In the genomic region with DNA sequence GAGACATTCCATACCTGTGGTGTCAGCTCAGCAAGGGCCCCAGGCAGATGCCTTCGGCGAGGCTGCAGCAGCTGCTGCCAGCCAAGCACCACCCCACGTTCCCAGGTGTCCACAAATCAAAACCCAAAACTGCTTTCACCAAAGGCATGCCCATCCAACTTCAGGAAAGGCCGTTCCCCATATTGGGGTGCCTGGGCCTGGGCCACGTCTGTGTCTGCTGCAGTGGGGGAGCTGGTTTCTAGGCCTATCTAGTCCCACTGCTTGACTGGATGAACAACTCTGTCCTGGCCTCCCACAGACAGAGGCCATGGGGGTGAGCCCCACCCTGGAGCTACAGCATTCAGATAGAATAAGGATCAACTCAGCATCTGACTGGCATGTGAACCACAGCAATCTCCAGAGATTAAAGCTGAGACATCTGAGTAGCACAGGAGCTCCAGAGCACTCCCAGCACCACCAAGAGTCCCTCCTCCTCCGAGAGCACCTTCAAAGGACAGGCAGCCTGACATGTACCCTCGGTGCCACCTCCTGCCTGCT, we compare ENCODE assay signal across 17 cellular contexts.
DNase-seq lines count a peak whose midpoint lies in the region; FAIRE-seq and TF ChIP-seq lines count a peak whose summit lies in the region.
"Had no signal": no experiment of that assay in that cellular context is flagged by ENCODE, and none has a peak within 500 bp of the region (broad histone marks: within the 10 kb centered on the region; RNA-seq: fewer than 3 reads in every experiment).

No MANE protein-coding gene starts in this region.

- no peaks in the 10 kb centered on the region for H3K4me1 ChIP-seq in effector memory CD4-positive, alpha-beta T cell (ENCODE audit: control insufficient read depth, insufficient read depth, low read length, poor library complexity, severe bottlenecking)
- H3K4me1 ChIP-seq: BE2C had no signal

- peak; percentile 35 for DNase-seq in SW480 (ENCODE audit: low spot score)
- DNase-seq in kidney glomerular epithelial cell (lab: John Stamatoyannopoulos, UW) = peak; percentile 53
- DNase-seq in urothelium cell line (ENCODE audit: low spot score) = peak; percentile 17
- DNase-seq in effector memory CD4-positive, alpha-beta T cell = no peak
- no peak for DNase-seq in HK-2 (ENCODE audit: unreplicated experiment)
- DNase-seq in RKO (ENCODE audit: low spot score) = no peak
- DNase-seq: BE2C; CD8-positive, alpha-beta T cell; GOT3; MM.1S; NCI-H1105; NCI-H187; NCI-H446 treated with DMSO at 0.1 percent for 48 hours; NCI-H748 treated with DMSO at 0.1 percent for 48 hours; SHP77 treated with DMSO at 0.1 percent for 48 hours had no signal

- H3K4me3 ChIP-seq in effector memory CD4-positive, alpha-beta T cell (ENCODE audit: insufficient read depth, low read depth, low read length, poor library complexity, severe bottlenecking) = no peak overlapping the region

- no peak for TF ChIP-seq RAD21 in Ishikawa (IDR thresholded peaks at IDR 0.05; ENCODE audit: low read depth)

- H3K27me3 ChIP-seq in effector memory CD4-positive, alpha-beta T cell (replicated peaks; ENCODE audit: control insufficient read depth, insufficient read depth, low read length, poor library complexity, severe bottlenecking) = no peaks in the 10 kb centered on the region

- peaks cover 6% of the 10 kb centered on the region for H3K9me3 ChIP-seq in effector memory CD4-positive, alpha-beta T cell (ENCODE audit: control insufficient read depth, low read length)
- H3K9me3 ChIP-seq: BE2C had no signal

- no peaks in the 10 kb centered on the region for H3K36me3 ChIP-seq in effector memory CD4-positive, alpha-beta T cell (ENCODE audit: control insufficient read depth, insufficient read depth, low read length)
- H3K36me3 ChIP-seq: BE2C had no signal

- no peak for FAIRE-seq in urothelium cell line (lab: Jason Lieb, UNC)

- H3K27ac ChIP-seq in effector memory CD4-positive, alpha-beta T cell (ENCODE audit: insufficient read depth, low read length, poor library complexity, severe bottlenecking) = no peak overlapping the region
- H3K27ac ChIP-seq: KMS-11 had no signal

- no peak for TF ChIP-seq EP300 in Ishikawa (IDR thresholded peaks at IDR 0.05; ENCODE audit: borderline replicate concordance)

TF ChIP-seq in Ishikawa, 13 proteins besides CTCF, POLR2A, EP300 and RAD21:
- TF ChIP-seq, protein P1, sequence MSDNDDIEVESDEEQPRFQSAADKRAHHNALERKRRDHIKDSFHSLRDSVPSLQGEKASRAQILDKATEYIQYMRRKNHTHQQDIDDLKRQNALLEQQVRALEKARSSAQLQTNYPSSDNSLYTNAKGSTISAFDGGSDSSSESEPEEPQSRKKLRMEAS (IDR thresholded peaks at IDR 0.05) = 0 out of 2 replicates have a peak, but pooled peaks have one; percentile 44
- no peak for TF ChIP-seq TCF12 (IDR thresholded peaks at IDR 0.05; ENCODE audit: low read depth)
- no peak for TF ChIP-seq YY1 (IDR thresholded peaks at IDR 0.05; ENCODE audit: low read depth)
- TF ChIP-seq NFIC (IDR thresholded peaks at IDR 0.05) = no peak
- TF ChIP-seq CEBPB (IDR thresholded peaks at IDR 0.05) = no peak
- peak; percentile 36; the same call in 1 of the 2 replicates for TF ChIP-seq TEAD4 (IDR thresholded peaks at IDR 0.05)
- no peak for TF ChIP-seq FOXM1 (IDR thresholded peaks at IDR 0.05; ENCODE audit: borderline replicate concordance, low read depth)
- TF ChIP-seq, protein P2, sequence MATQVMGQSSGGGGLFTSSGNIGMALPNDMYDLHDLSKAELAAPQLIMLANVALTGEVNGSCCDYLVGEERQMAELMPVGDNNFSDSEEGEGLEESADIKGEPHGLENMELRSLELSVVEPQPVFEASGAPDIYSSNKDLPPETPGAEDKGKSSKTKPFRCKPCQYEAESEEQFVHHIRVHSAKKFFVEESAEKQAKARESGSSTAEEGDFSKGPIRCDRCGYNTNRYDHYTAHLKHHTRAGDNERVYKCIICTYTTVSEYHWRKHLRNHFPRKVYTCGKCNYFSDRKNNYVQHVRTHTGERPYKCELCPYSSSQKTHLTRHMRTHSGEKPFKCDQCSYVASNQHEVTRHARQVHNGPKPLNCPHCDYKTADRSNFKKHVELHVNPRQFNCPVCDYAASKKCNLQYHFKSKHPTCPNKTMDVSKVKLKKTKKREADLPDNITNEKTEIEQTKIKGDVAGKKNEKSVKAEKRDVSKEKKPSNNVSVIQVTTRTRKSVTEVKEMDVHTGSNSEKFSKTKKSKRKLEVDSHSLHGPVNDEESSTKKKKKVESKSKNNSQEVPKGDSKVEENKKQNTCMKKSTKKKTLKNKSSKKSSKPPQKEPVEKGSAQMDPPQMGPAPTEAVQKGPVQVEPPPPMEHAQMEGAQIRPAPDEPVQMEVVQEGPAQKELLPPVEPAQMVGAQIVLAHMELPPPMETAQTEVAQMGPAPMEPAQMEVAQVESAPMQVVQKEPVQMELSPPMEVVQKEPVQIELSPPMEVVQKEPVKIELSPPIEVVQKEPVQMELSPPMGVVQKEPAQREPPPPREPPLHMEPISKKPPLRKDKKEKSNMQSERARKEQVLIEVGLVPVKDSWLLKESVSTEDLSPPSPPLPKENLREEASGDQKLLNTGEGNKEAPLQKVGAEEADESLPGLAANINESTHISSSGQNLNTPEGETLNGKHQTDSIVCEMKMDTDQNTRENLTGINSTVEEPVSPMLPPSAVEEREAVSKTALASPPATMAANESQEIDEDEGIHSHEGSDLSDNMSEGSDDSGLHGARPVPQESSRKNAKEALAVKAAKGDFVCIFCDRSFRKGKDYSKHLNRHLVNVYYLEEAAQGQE (IDR thresholded peaks at IDR 0.05; ENCODE audit: low read depth) = no peak
- no peak for TF ChIP-seq TAF1 (IDR thresholded peaks at IDR 0.05; ENCODE audit: low read depth)
- no peak for TF ChIP-seq EGR1 (IDR thresholded peaks at IDR 0.05)

Comparison
In these comparisons a context has a peak if more than half of its experiments do, and no peak if none do; other contexts are left out.
1. DNase-seq: peak in SW480 (single experiment), kidney glomerular epithelial cell (single experiment) and urothelium cell line (single experiment); none in effector memory CD4-positive, alpha-beta T cell (0 of 3), HK-2 (single experiment) and RKO (single experiment).